1 cellular context compared by ENCODE assay signal in genomic region chr11:17423533-17424310, GRCh38.
A peak's percentile ranks its signal among the peaks of the same experiment; 100 is the strongest.
TF ChIP-seq lines count a peak whose summit lies in the region.

No MANE protein-coding gene starts in this region.

TF ChIP-seq in HepG2, 621 proteins besides CTCF, POLR2A, EP300 and RAD21 (continued from another document and continues in another):
- TF ChIP-seq ZNF691 (CRISPR knock-in tag; IDR thresholded peaks at IDR 0.05; ENCODE audit: borderline replicate concordance, low read depth) (0 out of 2 replicates have a peak, but pooled peaks have one; percentile 50), NFKB2 (CRISPR knock-in tag; IDR thresholded peaks at IDR 0.05; ENCODE audit: borderline replicate concordance) (no peak), NR2F6 (IDR thresholded peaks at IDR 0.05) (no peak), NR2F6 (CRISPR knock-in tag; IDR thresholded peaks at IDR 0.05) (peak; percentile 13; the same call in 1 of the 2 replicates), FOSL2 (CRISPR knock-in tag; IDR thresholded peaks at IDR 0.05) (peak; percentile 95), SMAD9 (CRISPR knock-in tag; IDR thresholded peaks at IDR 0.05) (no peak), ATF1 (CRISPR knock-in tag; IDR thresholded peaks at IDR 0.05) (no peak), SALL1 (CRISPR knock-in tag; IDR thresholded peaks at IDR 0.05) (peak; percentile 48; the same call in 1 of the 2 replicates), ZC3H4 (CRISPR knock-in tag; IDR thresholded peaks at IDR 0.05; ENCODE audit: borderline replicate concordance) (no peak), HMG20B (CRISPR knock-in tag; conservative IDR thresholded peaks at IDR 0.05) (no peak), GABPA (IDR thresholded peaks at IDR 0.05; ENCODE audit: low read depth, low read length) (no peak), GABPA (CRISPR knock-in tag; IDR thresholded peaks at IDR 0.05; ENCODE audit: low read depth) (no peak), BCL3 (CRISPR knock-in tag; IDR thresholded peaks at IDR 0.05) (0 out of 2 replicates have a peak, but pooled peaks have one; percentile 42), ATF7-NPFF (CRISPR knock-in tag; IDR thresholded peaks at IDR 0.05; ENCODE audit: low read depth) (no peak), UBTF (CRISPR knock-in tag; IDR thresholded peaks at IDR 0.05) (no peak), AHDC1 (CRISPR knock-in tag; IDR thresholded peaks at IDR 0.05; ENCODE audit: borderline replicate concordance) (0 out of 2 replicates have a peak, but pooled peaks have one; percentile 26), ZBTB38 (CRISPR knock-in tag; IDR thresholded peaks at IDR 0.05) (no peak), ZSCAN29 (CRISPR knock-in tag; conservative IDR thresholded peaks at IDR 0.05) (no peak), ZNF264 (CRISPR knock-in tag; IDR thresholded peaks at IDR 0.05) (no peak), ZBTB14 (CRISPR knock-in tag; IDR thresholded peaks at IDR 0.05) (no peak), ZNF660 (CRISPR knock-in tag; IDR thresholded peaks at IDR 0.05; ENCODE audit: borderline replicate concordance, low read depth) (no peak), SRSF9 (IDR thresholded peaks at IDR 0.05; ENCODE audit: borderline replicate concordance, insufficient read depth, low read depth, low read length, poor library complexity, severe bottlenecking) (no peak), SOX5 (CRISPR knock-in tag; IDR thresholded peaks at IDR 0.05; ENCODE audit: borderline replicate concordance) (no peak), ZNF18 (CRISPR knock-in tag; IDR thresholded peaks at IDR 0.05; ENCODE audit: insufficient replicate concordance) (no peak), HDAC2 (CRISPR knock-in tag; IDR thresholded peaks at IDR 0.05) (no peak), RBM22 (optimal IDR thresholded peaks at IDR 0.05; ENCODE audit: low read length) (no peak), NFIC (IDR thresholded peaks at IDR 0.05; ENCODE audit: low read length) (no peak), JUNB (CRISPR knock-in tag; IDR thresholded peaks at IDR 0.05; ENCODE audit: borderline replicate concordance) (0 out of 2 replicates have a peak, but pooled peaks have one; percentile 28), ADNP (CRISPR knock-in tag; IDR thresholded peaks at IDR 0.05) (no peak), HINFP (CRISPR knock-in tag; IDR thresholded peaks at IDR 0.05; ENCODE audit: low read depth) (no peak), ZNF629 (CRISPR knock-in tag; conservative IDR thresholded peaks at IDR 0.05) (0 out of 2 replicates have a peak, but pooled peaks have one; percentile 6), CENPT (CRISPR knock-in tag; IDR thresholded peaks at IDR 0.05; ENCODE audit: low read depth) (no peak), ZNF530 (CRISPR knock-in tag; IDR thresholded peaks at IDR 0.05; ENCODE audit: low read depth) (no peak), ZNF350 (CRISPR knock-in tag; IDR thresholded peaks at IDR 0.05; ENCODE audit: borderline replicate concordance, low read depth) (no peak), REXO4 (CRISPR knock-in tag; IDR thresholded peaks at IDR 0.05; ENCODE audit: borderline replicate concordance) (no peak), ZNF205 (CRISPR knock-in tag; IDR thresholded peaks at IDR 0.05) (no peak), GTF3A (CRISPR knock-in tag; conservative IDR thresholded peaks at IDR 0.05) (no peak), ZNF101 (CRISPR knock-in tag; IDR thresholded peaks at IDR 0.05; ENCODE audit: borderline replicate concordance, low read depth) (no peak), DPF2 (CRISPR knock-in tag; IDR thresholded peaks at IDR 0.05; ENCODE audit: borderline replicate concordance, low read depth) (0 out of 2 replicates have a peak, but pooled peaks have one; percentile 27), ZNF282 (IDR thresholded peaks at IDR 0.05; ENCODE audit: partially characterized antibody) (no peak), NRL (CRISPR knock-in tag; IDR thresholded peaks at IDR 0.05; ENCODE audit: borderline replicate concordance) (no peak), ZNF503 (CRISPR knock-in tag; IDR thresholded peaks at IDR 0.05) (no peak)
- TF ChIP-seq, protein P1, sequence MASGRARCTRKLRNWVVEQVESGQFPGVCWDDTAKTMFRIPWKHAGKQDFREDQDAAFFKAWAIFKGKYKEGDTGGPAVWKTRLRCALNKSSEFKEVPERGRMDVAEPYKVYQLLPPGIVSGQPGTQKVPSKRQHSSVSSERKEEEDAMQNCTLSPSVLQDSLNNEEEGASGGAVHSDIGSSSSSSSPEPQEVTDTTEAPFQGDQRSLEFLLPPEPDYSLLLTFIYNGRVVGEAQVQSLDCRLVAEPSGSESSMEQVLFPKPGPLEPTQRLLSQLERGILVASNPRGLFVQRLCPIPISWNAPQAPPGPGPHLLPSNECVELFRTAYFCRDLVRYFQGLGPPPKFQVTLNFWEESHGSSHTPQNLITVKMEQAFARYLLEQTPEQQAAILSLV (CRISPR knock-in tag; IDR thresholded peaks at IDR 0.05; ENCODE audit: borderline replicate concordance): no peak
- TF ChIP-seq, protein P2, sequence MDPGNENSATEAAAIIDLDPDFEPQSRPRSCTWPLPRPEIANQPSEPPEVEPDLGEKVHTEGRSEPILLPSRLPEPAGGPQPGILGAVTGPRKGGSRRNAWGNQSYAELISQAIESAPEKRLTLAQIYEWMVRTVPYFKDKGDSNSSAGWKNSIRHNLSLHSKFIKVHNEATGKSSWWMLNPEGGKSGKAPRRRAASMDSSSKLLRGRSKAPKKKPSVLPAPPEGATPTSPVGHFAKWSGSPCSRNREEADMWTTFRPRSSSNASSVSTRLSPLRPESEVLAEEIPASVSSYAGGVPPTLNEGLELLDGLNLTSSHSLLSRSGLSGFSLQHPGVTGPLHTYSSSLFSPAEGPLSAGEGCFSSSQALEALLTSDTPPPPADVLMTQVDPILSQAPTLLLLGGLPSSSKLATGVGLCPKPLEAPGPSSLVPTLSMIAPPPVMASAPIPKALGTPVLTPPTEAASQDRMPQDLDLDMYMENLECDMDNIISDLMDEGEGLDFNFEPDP (CRISPR knock-in tag; conservative IDR thresholded peaks at IDR 0.05): no peak
